Comparison of ENCODE assay signal across 8 cellular contexts in genomic region chr5:111550282-111551020, GRCh38. TPM values are rescaled to one million over a fixed set of nuclear protein-coding genes. Genes with fewer than 3 reads are reported as not detected.
DNase-seq lines count a peak whose midpoint lies in the region; ATAC-seq and TF ChIP-seq lines count a peak whose summit lies in the region.

No MANE protein-coding gene starts in this region.

- no peaks in the 10 kb centered on the region for H3K9me3 ChIP-seq in Peyer's patch

- H3K27ac ChIP-seq in Peyer's patch (no peak overlapping the region), substantia nigra (ENCODE audit: low read depth, low read length, poor library complexity, severe bottlenecking) (no peak overlapping the region)

- no peaks in the 10 kb centered on the region for H3K36me3 ChIP-seq in Peyer's patch

- peak; percentile 92 for ATAC-seq in GM21619 (IDR thresholded peaks at IDR 0.05; ENCODE audit: unreplicated experiment)

- no peak overlapping the region for H3K4me3 ChIP-seq in Peyer's patch
- no peak overlapping the region for H3K4me3 ChIP-seq in fibroblast of villous mesenchyme (ENCODE audit: low read depth, low read length)

- peak; percentile 67 for DNase-seq in DMS79 treated with DMSO at 0.1 percent for 48 hours (lab: John Stamatoyannopoulos, UW)
- peak; percentile 83 for DNase-seq in KBM-7
- DNase-seq in Peyer's patch: peak; percentile 45 to 85 (median 50)
- DNase-seq in activated T-helper 1 cell treated with Interleukin-2 at 50 U/mL for 16 hours (ENCODE audit: low read depth): peak; percentile 33
- DNase-seq in fibroblast of villous mesenchyme (ENCODE audit: low read depth): peak; percentile 99
- peak; percentile 98 for DNase-seq in non-pigmented ciliary epithelial cell (ENCODE audit: low read depth)
- peak in 45 of 49 donors; percentile 1 to 77 (median 39) for DNase-seq in substantia nigra (lab: John Stamatoyannopoulos, UW)

- H3K27me3 ChIP-seq in Peyer's patch: no peaks in the 10 kb centered on the region

- no peak for TF ChIP-seq POLR2A in Peyer's patch (IDR thresholded peaks at IDR 0.05)

- H3K4me1 ChIP-seq in Peyer's patch: no peaks in the 10 kb centered on the region

- TF ChIP-seq CTCF in Peyer's patch (IDR thresholded peaks at IDR 0.05) (peak in 5 of 6 experiments; percentile 36 to 66 (median 60)), fibroblast of villous mesenchyme (IDR thresholded peaks at IDR 0.05; ENCODE audit: insufficient read depth, low read depth, low read length) (peak; percentile 61)

- in situ Hi-C loops in KBM-7 (cut with MboI; ENCODE audit: low pct_unique_long_range_greater_than_20kb, low sequenced_read_pairs): no loop called here

RNA-seq across cellular contexts. Expression of gene STARD4, which starts 38.1 kb away (rescaled TPM):
- 10 to 100 TPM; 32.2 to 88.1 (median 79.5) TPM for total RNA-seq in Peyer's patch
- 105 and 147 TPM in 2 replicates for total RNA-seq in fibroblast of villous mesenchyme

Comparison
In these comparisons a context has a peak if more than half of its experiments do, and no peak if none do; other contexts are left out.
1. DNase-seq: peak in every context shown above with its lines; median percentile 99 in fibroblast of villous mesenchyme; 98 in non-pigmented ciliary epithelial cell; 83 in KBM-7; 67 in DMS79 treated with DMSO at 0.1 percent for 48 hours; 50 in Peyer's patch; 39 in substantia nigra; 33 in activated T-helper 1 cell treated with Interleukin-2 at 50 U/mL for 16 hours.